1 cellular context compared by ENCODE assay signal in genomic region chr11:8652140-8652539, GRCh38.
A peak's percentile ranks its signal among the peaks of the same experiment; 100 is the strongest.
TF ChIP-seq lines count a peak whose summit lies in the region.

No MANE protein-coding gene starts in this region.

TF ChIP-seq in IMR-90, 13 proteins besides CTCF, POLR2A, EP300 and RAD21:
- TF ChIP-seq FOS (IDR thresholded peaks at IDR 0.05; ENCODE audit: low read depth, low read length) = peak; percentile 44; the same call in 1 of the 2 replicates
- no peak for TF ChIP-seq MAFK (IDR thresholded peaks at IDR 0.05; ENCODE audit: low read depth, low read length)
- TF ChIP-seq RCOR1 (IDR thresholded peaks at IDR 0.05; ENCODE audit: insufficient replicate concordance, low read length) = peak; percentile 67
- no peak for TF ChIP-seq SMC3 (IDR thresholded peaks at IDR 0.05; ENCODE audit: low read depth, low read length)
- TF ChIP-seq, protein P1, sequence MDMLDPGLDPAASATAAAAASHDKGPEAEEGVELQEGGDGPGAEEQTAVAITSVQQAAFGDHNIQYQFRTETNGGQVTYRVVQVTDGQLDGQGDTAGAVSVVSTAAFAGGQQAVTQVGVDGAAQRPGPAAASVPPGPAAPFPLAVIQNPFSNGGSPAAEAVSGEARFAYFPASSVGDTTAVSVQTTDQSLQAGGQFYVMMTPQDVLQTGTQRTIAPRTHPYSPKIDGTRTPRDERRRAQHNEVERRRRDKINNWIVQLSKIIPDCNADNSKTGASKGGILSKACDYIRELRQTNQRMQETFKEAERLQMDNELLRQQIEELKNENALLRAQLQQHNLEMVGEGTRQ (IDR thresholded peaks at IDR 0.05; ENCODE audit: low read depth, low read length) = no peak
- TF ChIP-seq BHLHE40 (IDR thresholded peaks at IDR 0.05; ENCODE audit: low read depth, low read length) = no peak
- TF ChIP-seq CEBPB (IDR thresholded peaks at IDR 0.05; ENCODE audit: low read depth, low read length) = peak; percentile 83
- no peak for TF ChIP-seq MAZ (IDR thresholded peaks at IDR 0.05; ENCODE audit: borderline replicate concordance, low read depth, low read length)
- TF ChIP-seq RFX5 (IDR thresholded peaks at IDR 0.05; ENCODE audit: low read depth, low read length) = no peak
- peak; percentile 76 for TF ChIP-seq NFE2L2 (IDR thresholded peaks at IDR 0.05; ENCODE audit: low read depth, low read length)
- TF ChIP-seq, protein P2, sequence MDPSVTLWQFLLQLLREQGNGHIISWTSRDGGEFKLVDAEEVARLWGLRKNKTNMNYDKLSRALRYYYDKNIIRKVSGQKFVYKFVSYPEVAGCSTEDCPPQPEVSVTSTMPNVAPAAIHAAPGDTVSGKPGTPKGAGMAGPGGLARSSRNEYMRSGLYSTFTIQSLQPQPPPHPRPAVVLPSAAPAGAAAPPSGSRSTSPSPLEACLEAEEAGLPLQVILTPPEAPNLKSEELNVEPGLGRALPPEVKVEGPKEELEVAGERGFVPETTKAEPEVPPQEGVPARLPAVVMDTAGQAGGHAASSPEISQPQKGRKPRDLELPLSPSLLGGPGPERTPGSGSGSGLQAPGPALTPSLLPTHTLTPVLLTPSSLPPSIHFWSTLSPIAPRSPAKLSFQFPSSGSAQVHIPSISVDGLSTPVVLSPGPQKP (IDR thresholded peaks at IDR 0.05; ENCODE audit: borderline replicate concordance, low read depth, low read length) = no peak
- no peak for TF ChIP-seq CHD1 (IDR thresholded peaks at IDR 0.05; ENCODE audit: low read depth, low read length)
